ENCODE assay signal across 24 cellular contexts in genomic region chr10:8398771-8399170, GRCh38.
"Had no signal": no experiment of that assay in that cellular context is flagged by ENCODE, and none has a peak within 500 bp of the region (broad histone marks: within the 10 kb centered on the region; RNA-seq: fewer than 3 reads in every experiment).

No MANE protein-coding gene starts in this region.

- H3K27ac Mint-ChIP-seq: effector memory CD8-positive, alpha-beta T cell; endodermal cell; mesothelial cell of epicardium had no signal

- H3K27me3 Mint-ChIP-seq: effector memory CD8-positive, alpha-beta T cell had no signal

- ATAC-seq: effector memory CD8-positive, alpha-beta T cell; esophagus mucosa; gastrocnemius medialis; heart right ventricle; left lung; left ventricle myocardium superior; lower lobe of right lung; mucosa of descending colon had no signal

- H3K4me1 ChIP-seq: gastrocnemius medialis, heart right ventricle, left lung, lower lobe of right lung had no signal

- H3K27ac ChIP-seq: coronary artery, dorsolateral prefrontal cortex, epithelial cell of prostate, gastrocnemius medialis, heart right ventricle, left lung, lower lobe of right lung had no signal

- H3K4me3 ChIP-seq: coronary artery, dorsolateral prefrontal cortex, gastrocnemius medialis, heart right ventricle, left lung, lower lobe of right lung, mucosa of descending colon had no signal

- H3K4me3 Mint-ChIP-seq: effector memory CD8-positive, alpha-beta T cell; endodermal cell; mesothelial cell of epicardium; naive B cell had no signal

- H3K9me3 ChIP-seq: gastrocnemius medialis, heart right ventricle, left lung, lower lobe of right lung, mucosa of descending colon had no signal

- DNase-seq: dermis blood vessel endothelial cell; dorsolateral prefrontal cortex; effector CD4-positive, alpha-beta T cell; effector memory CD8-positive, alpha-beta T cell; endodermal cell; erythroblast; foreskin fibroblast; foreskin melanocyte; gastrocnemius medialis; glutamatergic neuron; head of caudate nucleus; heart right ventricle; hippocampal formation; left cardiac atrium; left lung; left ventricle myocardium superior; lower lobe of right lung; mesenchymal stem cell; mucosa of descending colon; naive B cell had no signal

- H3K36me3 ChIP-seq: gastrocnemius medialis, heart right ventricle, left lung, lower lobe of right lung had no signal

- H3K9me3 Mint-ChIP-seq: effector memory CD8-positive, alpha-beta T cell; endodermal cell; mesothelial cell of epicardium had no signal

- H3K36me3 Mint-ChIP-seq: mesothelial cell of epicardium, naive B cell had no signal

- H3K27me3 ChIP-seq: gastrocnemius medialis, left lung had no signal
